In genomic region chr12:22416831-22417230, GRCh38 we compare ENCODE assay signal across 16 cellular contexts.
"Had no signal": no experiment of that assay in that cellular context is flagged by ENCODE, and none has a peak within 500 bp of the region (broad histone marks: within the 10 kb centered on the region; RNA-seq: fewer than 3 reads in every experiment).

No MANE protein-coding gene starts in this region.

- H3K9me3 Mint-ChIP-seq: activated naive CD4-positive, alpha-beta T cell treated with anti-CD3 and anti-CD28 coated beads, Interleukin-2, amount 50 U/mL, for 72 hours; activated T-cell treated with anti-CD3 and anti-CD28 coated beads, Interleukin-2, amount 50 U/mL, for 24 hours; natural killer cell; type B pancreatic cell had no signal

- H3K27me3 Mint-ChIP-seq: activated CD4-positive, alpha-beta T cell treated with anti-CD3 and anti-CD28 coated beads for 36 hours; activated T-cell treated with anti-CD3 and anti-CD28 coated beads, Interleukin-2, amount 50 U/mL, for 24 hours; type B pancreatic cell had no signal

- H3K9me3 ChIP-seq: mucosa of descending colon, right atrium auricular region had no signal

- H3K27ac Mint-ChIP-seq: activated CD4-positive, alpha-beta T cell treated with anti-CD3 and anti-CD28 coated beads for 36 hours; activated naive CD4-positive, alpha-beta T cell treated with anti-CD3 and anti-CD28 coated beads, Interleukin-2, amount 50 U/mL, for 72 hours; activated T-cell treated with anti-CD3 and anti-CD28 coated beads, Interleukin-2, amount 50 U/mL, for 24 hours; natural killer cell; type B pancreatic cell had no signal

- ATAC-seq: activated CD4-positive, alpha-beta T cell treated with anti-CD3 and anti-CD28 coated beads for 36 hours; activated naive CD4-positive, alpha-beta T cell treated with anti-CD3 and anti-CD28 coated beads, Interleukin-2, amount 50 U/mL, for 72 hours; foreskin keratinocyte; mucosa of descending colon; natural killer cell had no signal

- H3K27ac ChIP-seq: foreskin keratinocyte had no signal

- H3K27me3 ChIP-seq: foreskin keratinocyte, right atrium auricular region had no signal

- DNase-seq: activated CD4-positive, alpha-beta T cell treated with anti-CD3 and anti-CD28 coated beads for 36 hours; activated effector memory CD4-positive, alpha-beta T cell treated with anti-CD3 and anti-CD28 coated beads, Interleukin-2, amount 50 U/mL, for 16 hours; activated T-cell treated with anti-CD3 and anti-CD28 coated beads, Interleukin-2, amount 50 U/mL, for 24 hours; anterior cingulate cortex; foreskin keratinocyte; head of caudate nucleus; mammary epithelial cell; mucosa of descending colon; natural killer cell; small intestine; stimulated activated naive CD4-positive, alpha-beta T cell; substantia nigra; T1000 had no signal

- H3K36me3 Mint-ChIP-seq: activated naive CD4-positive, alpha-beta T cell treated with anti-CD3 and anti-CD28 coated beads, Interleukin-2, amount 50 U/mL, for 72 hours; natural killer cell; type B pancreatic cell had no signal

- H3K4me3 ChIP-seq: mucosa of descending colon, right atrium auricular region had no signal

- H3K4me3 Mint-ChIP-seq: activated CD4-positive, alpha-beta T cell treated with anti-CD3 and anti-CD28 coated beads for 36 hours; activated T-cell treated with anti-CD3 and anti-CD28 coated beads, Interleukin-2, amount 50 U/mL, for 24 hours; natural killer cell; type B pancreatic cell had no signal

- H3K36me3 ChIP-seq: right atrium auricular region had no signal
